1 cellular context compared by ENCODE assay signal in the genomic region with DNA sequence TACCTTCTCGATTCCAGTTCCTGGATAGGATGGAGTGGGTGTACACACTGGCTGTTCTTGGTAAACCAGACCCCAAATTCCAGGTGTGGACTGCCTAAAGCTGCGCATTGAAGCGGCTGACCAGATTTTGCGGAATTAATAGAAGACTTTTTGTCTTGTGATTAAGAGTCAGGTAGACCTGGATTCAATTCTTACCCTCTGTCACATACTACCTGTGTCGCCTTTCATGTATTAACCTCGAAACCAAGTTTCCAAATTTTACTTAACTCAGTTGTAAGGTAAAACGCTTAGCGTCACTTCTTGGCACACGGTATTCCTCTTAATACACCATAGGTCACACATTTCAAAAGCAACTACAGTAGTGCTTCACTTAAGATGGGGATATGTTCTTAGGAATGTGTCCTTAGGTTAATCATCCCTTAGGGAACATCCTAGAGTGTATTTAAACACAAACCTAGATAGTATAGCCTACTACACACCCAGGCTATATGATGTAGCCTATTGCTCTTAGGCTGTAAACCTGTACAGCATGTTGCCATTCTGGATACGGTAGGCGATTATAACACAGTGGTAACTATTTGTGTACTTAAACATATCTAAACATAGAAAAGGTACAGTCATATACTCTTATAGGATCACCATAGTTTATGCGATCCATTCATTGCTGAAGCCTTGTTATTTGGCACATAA.
TF ChIP-seq lines count a peak whose summit lies in the region.

No MANE protein-coding gene starts in this region.

TF ChIP-seq in HepG2, 621 proteins besides CTCF, POLR2A, EP300 and RAD21 (continued from another document):
- 0 out of 2 replicates have a peak, but pooled peaks have one; percentile 1 for TF ChIP-seq ZBTB33 (CRISPR knock-in tag; IDR thresholded peaks at IDR 0.05)
- TF ChIP-seq SATB2 (CRISPR knock-in tag; IDR thresholded peaks at IDR 0.05): no peak
- TF ChIP-seq, protein P1, sequence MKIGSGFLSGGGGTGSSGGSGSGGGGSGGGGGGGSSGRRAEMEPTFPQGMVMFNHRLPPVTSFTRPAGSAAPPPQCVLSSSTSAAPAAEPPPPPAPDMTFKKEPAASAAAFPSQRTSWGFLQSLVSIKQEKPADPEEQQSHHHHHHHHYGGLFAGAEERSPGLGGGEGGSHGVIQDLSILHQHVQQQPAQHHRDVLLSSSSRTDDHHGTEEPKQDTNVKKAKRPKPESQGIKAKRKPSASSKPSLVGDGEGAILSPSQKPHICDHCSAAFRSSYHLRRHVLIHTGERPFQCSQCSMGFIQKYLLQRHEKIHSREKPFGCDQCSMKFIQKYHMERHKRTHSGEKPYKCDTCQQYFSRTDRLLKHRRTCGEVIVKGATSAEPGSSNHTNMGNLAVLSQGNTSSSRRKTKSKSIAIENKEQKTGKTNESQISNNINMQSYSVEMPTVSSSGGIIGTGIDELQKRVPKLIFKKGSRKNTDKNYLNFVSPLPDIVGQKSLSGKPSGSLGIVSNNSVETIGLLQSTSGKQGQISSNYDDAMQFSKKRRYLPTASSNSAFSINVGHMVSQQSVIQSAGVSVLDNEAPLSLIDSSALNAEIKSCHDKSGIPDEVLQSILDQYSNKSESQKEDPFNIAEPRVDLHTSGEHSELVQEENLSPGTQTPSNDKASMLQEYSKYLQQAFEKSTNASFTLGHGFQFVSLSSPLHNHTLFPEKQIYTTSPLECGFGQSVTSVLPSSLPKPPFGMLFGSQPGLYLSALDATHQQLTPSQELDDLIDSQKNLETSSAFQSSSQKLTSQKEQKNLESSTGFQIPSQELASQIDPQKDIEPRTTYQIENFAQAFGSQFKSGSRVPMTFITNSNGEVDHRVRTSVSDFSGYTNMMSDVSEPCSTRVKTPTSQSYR (CRISPR knock-in tag; IDR thresholded peaks at IDR 0.05; ENCODE audit: borderline replicate concordance): no peak
- no peak for TF ChIP-seq ETV5 (CRISPR knock-in tag; IDR thresholded peaks at IDR 0.05; ENCODE audit: borderline replicate concordance)
- TF ChIP-seq ZC3H4 (CRISPR knock-in tag; IDR thresholded peaks at IDR 0.05; ENCODE audit: borderline replicate concordance): 0 out of 2 replicates have a peak, but pooled peaks have one; percentile 1
- 0 out of 2 replicates have a peak, but pooled peaks have one; percentile 1 for TF ChIP-seq FOXA3 (CRISPR knock-in tag; IDR thresholded peaks at IDR 0.05)
- TF ChIP-seq ZNF430 (CRISPR knock-in tag; IDR thresholded peaks at IDR 0.05): 0 out of 2 replicates have a peak, but pooled peaks have one; percentile 25
- no peak for TF ChIP-seq ZBTB14 (CRISPR knock-in tag; IDR thresholded peaks at IDR 0.05)
- TF ChIP-seq GLI4 (CRISPR knock-in tag; IDR thresholded peaks at IDR 0.05; ENCODE audit: borderline replicate concordance): peak; percentile 53; the same call in 1 of the 2 replicates
- 0 out of 2 replicates have a peak, but pooled peaks have one; percentile 4 for TF ChIP-seq ZNF724P (CRISPR knock-in tag; IDR thresholded peaks at IDR 0.05; ENCODE audit: borderline replicate concordance)
- TF ChIP-seq SMAD1 (CRISPR knock-in tag; IDR thresholded peaks at IDR 0.05; ENCODE audit: borderline replicate concordance, low read depth): no peak
- TF ChIP-seq MNT (IDR thresholded peaks at IDR 0.05): no peak
- TF ChIP-seq ZMYM2 (CRISPR knock-in tag; IDR thresholded peaks at IDR 0.05): 0 out of 2 replicates have a peak, but pooled peaks have one; percentile 7
- no peak for TF ChIP-seq THAP11 (CRISPR knock-in tag; IDR thresholded peaks at IDR 0.05)
- no peak for TF ChIP-seq FOXA1 (IDR thresholded peaks at IDR 0.05)
- TF ChIP-seq FOXA1 (CRISPR knock-in tag; IDR thresholded peaks at IDR 0.05): no peak
- TF ChIP-seq DNMT3B (CRISPR knock-in tag; conservative IDR thresholded peaks at IDR 0.05): peak; percentile 62; the same call in 1 of the 2 replicates
- TF ChIP-seq, protein P2, sequence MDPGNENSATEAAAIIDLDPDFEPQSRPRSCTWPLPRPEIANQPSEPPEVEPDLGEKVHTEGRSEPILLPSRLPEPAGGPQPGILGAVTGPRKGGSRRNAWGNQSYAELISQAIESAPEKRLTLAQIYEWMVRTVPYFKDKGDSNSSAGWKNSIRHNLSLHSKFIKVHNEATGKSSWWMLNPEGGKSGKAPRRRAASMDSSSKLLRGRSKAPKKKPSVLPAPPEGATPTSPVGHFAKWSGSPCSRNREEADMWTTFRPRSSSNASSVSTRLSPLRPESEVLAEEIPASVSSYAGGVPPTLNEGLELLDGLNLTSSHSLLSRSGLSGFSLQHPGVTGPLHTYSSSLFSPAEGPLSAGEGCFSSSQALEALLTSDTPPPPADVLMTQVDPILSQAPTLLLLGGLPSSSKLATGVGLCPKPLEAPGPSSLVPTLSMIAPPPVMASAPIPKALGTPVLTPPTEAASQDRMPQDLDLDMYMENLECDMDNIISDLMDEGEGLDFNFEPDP (CRISPR knock-in tag; conservative IDR thresholded peaks at IDR 0.05): 0 out of 2 replicates have a peak, but pooled peaks have one; percentile 76
- TF ChIP-seq MTF2 (CRISPR knock-in tag; IDR thresholded peaks at IDR 0.05; ENCODE audit: borderline replicate concordance): peak; percentile 57; the same call in 1 of the 2 replicates
- 0 out of 2 replicates have a peak, but pooled peaks have one; percentile 5 for TF ChIP-seq CBX5 (CRISPR knock-in tag; IDR thresholded peaks at IDR 0.05; ENCODE audit: borderline replicate concordance)
- TF ChIP-seq NFIB (CRISPR knock-in tag; IDR thresholded peaks at IDR 0.05; ENCODE audit: borderline replicate concordance): 0 out of 2 replicates have a peak, but pooled peaks have one; percentile 42
- TF ChIP-seq ZBTB3 (CRISPR knock-in tag; IDR thresholded peaks at IDR 0.05; ENCODE audit: borderline replicate concordance, low read depth): 0 out of 2 replicates have a peak, but pooled peaks have one; percentile 16
- no peak for TF ChIP-seq U2AF1 (optimal IDR thresholded peaks at IDR 0.05; ENCODE audit: low read depth, low read length)
- no peak for TF ChIP-seq ZFP36L2 (CRISPR knock-in tag; IDR thresholded peaks at IDR 0.05)
- no peak for TF ChIP-seq SUZ12 (IDR thresholded peaks at IDR 0.05; ENCODE audit: low read depth, low read length)
- no peak for TF ChIP-seq SKIL (CRISPR knock-in tag; IDR thresholded peaks at IDR 0.05; ENCODE audit: borderline replicate concordance)
- TF ChIP-seq ZNF468 (CRISPR knock-in tag; IDR thresholded peaks at IDR 0.05): 0 out of 2 replicates have a peak, but pooled peaks have one; percentile 1
- 0 out of 2 replicates have a peak, but pooled peaks have one; percentile 0 for TF ChIP-seq ZNF337 (CRISPR knock-in tag; IDR thresholded peaks at IDR 0.05; ENCODE audit: borderline replicate concordance, low read depth)
